ENCODE assay signal across 8 cellular contexts in the genomic region with DNA sequence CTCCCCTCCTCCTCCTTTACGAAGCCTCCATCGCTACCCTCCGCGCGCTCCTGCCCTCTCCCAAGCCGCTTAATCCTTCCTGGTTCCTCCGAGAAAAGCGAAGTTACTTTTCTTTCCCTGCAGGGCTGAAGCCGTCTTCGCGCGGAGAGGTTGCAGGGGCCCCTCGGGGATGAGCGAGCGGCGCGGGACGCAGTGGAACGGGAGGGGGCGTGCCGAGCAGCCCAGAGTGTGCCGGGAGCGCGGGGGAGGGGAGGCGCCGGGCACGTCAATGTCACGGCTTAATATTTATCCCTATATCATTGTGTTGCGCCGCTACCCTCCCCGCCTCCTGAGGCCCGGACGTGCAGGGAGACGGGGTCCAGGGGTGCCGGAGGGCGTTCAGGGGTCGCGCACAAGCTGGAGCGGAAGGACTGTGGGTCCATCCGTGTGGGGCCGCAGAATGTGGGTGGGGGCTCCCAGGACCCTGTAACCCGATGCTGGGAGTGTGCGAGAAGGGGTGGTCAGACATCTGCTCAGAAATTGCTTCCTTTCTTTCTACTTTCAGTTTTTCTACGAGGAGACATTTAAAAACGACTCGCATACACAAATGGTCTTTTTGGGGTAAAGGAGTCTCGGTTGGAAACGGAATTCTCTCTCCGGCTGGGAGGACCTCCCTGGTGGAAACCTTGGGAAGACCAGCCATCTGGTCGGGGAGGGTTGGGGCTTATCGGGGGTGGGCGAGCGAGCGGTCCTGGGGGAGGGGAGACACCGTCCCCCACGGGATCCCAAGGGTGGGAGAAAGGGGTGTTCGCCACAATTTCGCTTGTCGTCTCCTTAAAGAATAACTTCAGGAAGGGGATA. TPM values are rescaled to one million over a fixed set of nuclear protein-coding genes. Genes with fewer than 3 reads are reported as not detected.
A peak's percentile ranks its signal among the peaks of the same experiment; 100 is the strongest.
DNase-seq lines count a peak whose midpoint lies in the region; ATAC-seq and TF ChIP-seq lines count a peak whose summit lies in the region.

No MANE protein-coding gene starts in this region.

- TF ChIP-seq CTCF in ovary (IDR thresholded peaks at IDR 0.05) (no peak), upper lobe of right lung (IDR thresholded peaks at IDR 0.05) (peak; percentile 34)

- H3K9me3 ChIP-seq in ovary = no peaks in the 10 kb centered on the region
- no peaks in the 10 kb centered on the region for H3K9me3 ChIP-seq in upper lobe of right lung

- H3K9me3 Mint-ChIP-seq in activated naive CD4-positive, alpha-beta T cell treated with anti-CD3 and anti-CD28 coated beads, Interleukin-2, amount 50 U/mL, for 72 hours = no peaks in the 10 kb centered on the region

- H3K36me3 ChIP-seq in ovary (no peaks in the 10 kb centered on the region), upper lobe of right lung (no peaks in the 10 kb centered on the region)

- H3K4me1 ChIP-seq in ovary (ENCODE audit: insufficient read depth) (peaks cover 7% of the 10 kb centered on the region), upper lobe of right lung (peaks cover 22% of the 10 kb centered on the region)

- TF ChIP-seq EP300 in ovary (IDR thresholded peaks at IDR 0.05) = no peak

- H3K36me3 Mint-ChIP-seq in activated naive CD4-positive, alpha-beta T cell treated with anti-CD3 and anti-CD28 coated beads, Interleukin-2, amount 50 U/mL, for 72 hours = peaks cover 55 to 57% of the 10 kb centered on the region in 2 donors

- peak overlapping the region; percentile 97 to 98 for H3K27ac Mint-ChIP-seq in activated naive CD4-positive, alpha-beta T cell treated with anti-CD3 and anti-CD28 coated beads, Interleukin-2, amount 50 U/mL, for 72 hours

- H3K27me3 ChIP-seq in ovary (peaks cover under 1% of the 10 kb centered on the region), upper lobe of right lung (no peaks in the 10 kb centered on the region)

- WGBS in ovary, 3 donors = 0% methylated on average over 51 to 59 of the region's 59 CpGs

- ATAC-seq in GM19455 (IDR thresholded peaks at IDR 0.05; ENCODE audit: unreplicated experiment) = peak; percentile 46
- peak; percentile 59 to 66 for ATAC-seq in activated naive CD4-positive, alpha-beta T cell treated with anti-CD3 and anti-CD28 coated beads, Interleukin-2, amount 50 U/mL, for 72 hours
- ATAC-seq in upper lobe of right lung = peak; percentile 78

- intact Hi-C loops in head of caudate nucleus (cut with DNase I) = loop anchor here (2.0 to 10.0 kb wide), 3 partner anchors 137 to 221 kb away; no protein-coding TSS in a partner anchor
- intact Hi-C loops in ovary (cut with DNase I) = loop anchor here in 3 of 4 donors (10.0 kb wide), 3 partner anchors 139 to 221 kb away; no protein-coding TSS in a partner anchor
- intact Hi-C loops in upper lobe of right lung (cut with DNase I) = loop anchor here (10.0 kb wide), 2 partner anchors 119 to 209 kb away; no protein-coding TSS in a partner anchor

- TF ChIP-seq POLR2A in ovary (IDR thresholded peaks at IDR 0.05) = no peak

- H3K4me3 ChIP-seq in ovary (peak overlapping the region; percentile 55), upper lobe of right lung (peak overlapping the region; percentile 77)

- H3K27ac ChIP-seq in ovary (peak overlapping the region; percentile 13 to 73), upper lobe of right lung (peak overlapping the region; percentile 85)

- DNase-seq in DMS53 (lab: John Stamatoyannopoulos, UW) (peak; percentile 91), HK-2 (ENCODE audit: unreplicated experiment) (peak; percentile 89), SK-N-DZ (ENCODE audit: low spot score) (peak; percentile 81), head of caudate nucleus (peak; percentile 66 to 93 (median 84)), ovary (peak; percentile 65 to 85 (median 75)), upper lobe of right lung (peak; percentile 89)
- peak; percentile 75 to 80 for DNase-seq in activated naive CD4-positive, alpha-beta T cell treated with anti-CD3 and anti-CD28 coated beads, Interleukin-2, amount 50 U/mL, for 72 hours (ENCODE audit: low spot score in 2 of 2)

RNA-seq across cellular contexts. Expression of a gene that starts 2.4 kb away (rescaled TPM):
- polyA plus RNA-seq in SK-N-DZ (2014; cell fraction: cytosol; rRNA removed) = 106 and 115 TPM in 2 replicates
- polyA plus RNA-seq in SK-N-DZ (2014; cell fraction: nucleus; rRNA removed) = 61.6 and 71.8 TPM in 2 replicates
- total RNA-seq in activated naive CD4-positive, alpha-beta T cell treated with anti-CD3 and anti-CD28 coated beads, Interleukin-2, amount 50 U/mL, for 72 hours = 100 to 1,000 TPM in 1 of 2 donors, 10 to 100 TPM in 1; 91.6 to 153 TPM
- total RNA-seq in ovary = 10 to 100 TPM in 6 of 7 donors, 1 to 10 TPM in 1; 5.4 to 20.4 (median 11.6) TPM
- 1 to 10 TPM; 1.8 to 4.4 TPM for polyA plus RNA-seq in ovary
- 22.4 TPM for total RNA-seq in upper lobe of right lung

Comparison
In these comparisons a context has a peak if more than half of its experiments do, and no peak if none do; other contexts are left out.
1. Peak in every context shown above with its lines: DNase-seq, ATAC-seq, H3K4me3 ChIP-seq and H3K27ac ChIP-seq.